Comparison of ENCODE assay signal across 8 cellular contexts in the genomic region with DNA sequence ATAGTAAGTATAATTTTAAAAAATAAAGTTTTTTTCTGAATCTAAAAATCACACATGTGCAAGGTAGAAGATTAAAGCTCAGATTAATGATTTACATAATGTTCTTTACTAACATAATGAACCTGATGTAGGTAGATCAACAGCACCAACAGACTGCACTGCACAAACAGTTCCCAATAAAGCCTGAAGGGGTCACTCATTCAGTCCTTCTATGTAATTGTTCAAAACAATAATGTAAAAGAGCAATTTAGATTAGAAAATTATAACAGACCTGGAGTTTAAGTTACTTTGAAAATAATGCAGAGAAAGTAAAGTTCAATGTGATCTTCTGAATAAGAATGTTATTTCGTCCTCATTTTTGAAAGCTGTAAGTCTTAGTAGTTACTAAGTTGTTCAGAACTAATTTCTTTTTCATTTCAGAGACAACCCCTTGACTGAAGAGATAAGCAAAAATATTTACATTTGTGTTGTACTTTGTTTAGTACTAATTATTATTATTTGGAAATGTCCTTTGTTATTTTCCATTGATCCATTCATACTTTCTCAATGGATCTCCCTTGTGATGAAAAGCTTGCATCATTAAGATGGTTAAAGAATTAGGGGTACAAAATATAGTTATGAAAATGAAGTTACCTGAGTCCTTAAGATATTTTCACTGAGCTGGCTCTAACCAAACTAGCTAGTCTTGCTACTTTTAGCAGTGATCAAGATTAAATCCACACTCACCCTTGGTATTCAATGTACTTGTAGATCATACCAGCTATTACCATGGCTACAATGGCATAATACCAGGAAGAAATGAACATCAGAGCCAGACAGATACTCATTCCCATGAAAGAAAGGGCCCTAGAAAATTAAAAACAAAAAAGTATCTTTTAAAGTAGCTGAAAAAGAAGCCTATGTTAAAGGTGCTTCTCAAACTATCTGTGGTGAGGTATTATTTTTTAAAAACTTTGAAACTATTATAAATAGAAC. TPM values are rescaled to one million over a fixed set of nuclear protein-coding genes. Genes with fewer than 3 reads are reported as not detected.
A peak's percentile ranks its signal among the peaks of the same experiment; 100 is the strongest.
DNase-seq lines count a peak whose midpoint lies in the region; ATAC-seq, FAIRE-seq and TF ChIP-seq lines count a peak whose summit lies in the region.

No MANE protein-coding gene starts in this region.

- H3K27ac Mint-ChIP-seq in natural killer cell treated with Interleukin-12 subunit alpha and Interleukin-12 subunit beta and Interleukin-15 and Interleukin-18, amount 100 ng/mL, for 72 hours = peak overlapping the region in 1 of 2 donors; percentile 49

- DNase-seq in Daoy (ENCODE audit: low read depth) (peak; percentile 22), epithelial cell of prostate (ENCODE audit: low read depth, low spot score) (peak; percentile 52)
- DNase-seq in natural killer cell treated with Interleukin-12 subunit alpha and Interleukin-12 subunit beta and Interleukin-15 and Interleukin-18, amount 100 ng/mL, for 72 hours (ENCODE audit: low spot score) = no peak

- no peaks in the 10 kb centered on the region for H3K9me3 Mint-ChIP-seq in natural killer cell treated with Interleukin-12 subunit alpha and Interleukin-12 subunit beta and Interleukin-15 and Interleukin-18, amount 100 ng/mL, for 72 hours

- H3K27ac ChIP-seq in 22Rv1 (no peak overlapping the region), epithelial cell of prostate (peak overlapping the region; percentile 99)

- no peaks in the 10 kb centered on the region for H3K27me3 Mint-ChIP-seq in natural killer cell treated with Interleukin-12 subunit alpha and Interleukin-12 subunit beta and Interleukin-15 and Interleukin-18, amount 100 ng/mL, for 72 hours

- ATAC-seq in HG03460 (IDR thresholded peaks at IDR 0.05; ENCODE audit: unreplicated experiment) (peak; percentile 59), GM21619 (IDR thresholded peaks at IDR 0.05; ENCODE audit: unreplicated experiment) (no peak), HG02938 (IDR thresholded peaks at IDR 0.05; ENCODE audit: unreplicated experiment) (no peak)
- peak; percentile 66 to 71 for ATAC-seq in natural killer cell treated with Interleukin-12 subunit alpha and Interleukin-12 subunit beta and Interleukin-15 and Interleukin-18, amount 100 ng/mL, for 72 hours

- H3K4me3 Mint-ChIP-seq in natural killer cell treated with Interleukin-12 subunit alpha and Interleukin-12 subunit beta and Interleukin-15 and Interleukin-18, amount 100 ng/mL, for 72 hours = no peak overlapping the region

- H3K36me3 Mint-ChIP-seq in natural killer cell treated with Interleukin-12 subunit alpha and Interleukin-12 subunit beta and Interleukin-15 and Interleukin-18, amount 100 ng/mL, for 72 hours = peaks cover 14% of the 10 kb centered on the region

- FAIRE-seq in TTC549 (lab: Jason Lieb, UNC) = peak; percentile 82

- peak; percentile 85 for TF ChIP-seq CTCF in 22Rv1 (IDR thresholded peaks at IDR 0.05)

- peaks cover 17 to 27% of the 10 kb centered on the region in 2 donors for H3K4me1 Mint-ChIP-seq in natural killer cell treated with Interleukin-12 subunit alpha and Interleukin-12 subunit beta and Interleukin-15 and Interleukin-18, amount 100 ng/mL, for 72 hours (ENCODE audit: low read depth in 2 of 2)

RNA-seq across cellular contexts. Expression of a gene that starts 16.8 kb away (rescaled TPM):
- 266 and 281 TPM in 2 replicates for total RNA-seq in Daoy (2014; rRNA removed; shearing (Covaris generic))
- total RNA-seq in natural killer cell treated with Interleukin-12 subunit alpha and Interleukin-12 subunit beta and Interleukin-15 and Interleukin-18, amount 100 ng/mL, for 72 hours = 100 to 1,000 TPM in 1 of 2 donors, 10 to 100 TPM in 1; 93.1 to 102 TPM

RNA-seq across cellular contexts. Expression of a gene that starts 31.8 kb away (rescaled TPM):
- 47.8 and 54.4 TPM in 2 replicates for total RNA-seq in Daoy (2014; rRNA removed; shearing (Covaris generic))
- 10 to 100 TPM; 39.2 to 79.6 TPM for total RNA-seq in natural killer cell treated with Interleukin-12 subunit alpha and Interleukin-12 subunit beta and Interleukin-15 and Interleukin-18, amount 100 ng/mL, for 72 hours

Comparison
In these comparisons a context has a peak if more than half of its experiments do, and no peak if none do; other contexts are left out.
1. ATAC-seq: peak in HG03460 (single experiment) and natural killer cell treated with Interleukin-12 subunit alpha and Interleukin-12 subunit beta and Interleukin-15 and Interleukin-18, amount 100 ng/mL, for 72 hours (2 of 2); none in GM21619 (single experiment) and HG02938 (single experiment).